In the genomic region with DNA sequence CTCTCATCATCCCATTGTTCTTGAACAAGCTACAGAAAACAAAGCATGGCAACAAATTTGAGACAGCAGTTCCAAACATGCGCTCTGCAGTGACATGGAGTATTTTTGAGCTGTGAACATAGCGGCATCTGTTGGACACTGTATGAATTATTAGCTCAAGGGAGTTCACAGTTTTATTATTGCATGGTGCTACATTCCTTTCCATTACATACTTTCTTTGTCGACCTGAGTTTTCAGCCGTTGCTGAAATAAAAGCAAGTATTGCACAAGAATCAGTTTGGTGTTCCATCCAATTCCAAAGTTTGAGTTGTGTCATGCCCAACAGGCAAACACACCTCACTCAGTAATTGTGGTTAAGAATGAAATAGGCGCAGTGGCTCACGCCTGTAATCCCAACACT, we compare ENCODE assay signal across 1 cellular context.
TF ChIP-seq lines count a peak whose summit lies in the region.

No MANE protein-coding gene starts in this region.

TF ChIP-seq in K562, 482 proteins besides CTCF, POLR2A, EP300 and RAD21 (continued from another document):
- no peak for TF ChIP-seq POLR2AphosphoS5 (IDR thresholded peaks at IDR 0.05; ENCODE audit: control insufficient read depth, insufficient read depth, low read depth, low read length)
- TF ChIP-seq L3MBTL2 (IDR thresholded peaks at IDR 0.05): peak; percentile 40; the same call in 1 of the 2 replicates
- TF ChIP-seq HDAC3 (IDR thresholded peaks at IDR 0.05; ENCODE audit: borderline replicate concordance, partially characterized antibody): no peak
- TF ChIP-seq POLR2H (tag; IDR thresholded peaks at IDR 0.05; ENCODE audit: low read depth): no peak
- no peak for TF ChIP-seq PRMT5 (CRISPR knock-in tag; IDR thresholded peaks at IDR 0.05)
- TF ChIP-seq SREBF1 (IDR thresholded peaks at IDR 0.05; ENCODE audit: borderline replicate concordance, low read depth, low read length): no peak
- peak; percentile 52; the same call in 1 of the 2 replicates for TF ChIP-seq NFE2 (IDR thresholded peaks at IDR 0.05; ENCODE audit: low read depth)
- no peak for TF ChIP-seq ZC3H8 (IDR thresholded peaks at IDR 0.05)
- TF ChIP-seq, protein P1, sequence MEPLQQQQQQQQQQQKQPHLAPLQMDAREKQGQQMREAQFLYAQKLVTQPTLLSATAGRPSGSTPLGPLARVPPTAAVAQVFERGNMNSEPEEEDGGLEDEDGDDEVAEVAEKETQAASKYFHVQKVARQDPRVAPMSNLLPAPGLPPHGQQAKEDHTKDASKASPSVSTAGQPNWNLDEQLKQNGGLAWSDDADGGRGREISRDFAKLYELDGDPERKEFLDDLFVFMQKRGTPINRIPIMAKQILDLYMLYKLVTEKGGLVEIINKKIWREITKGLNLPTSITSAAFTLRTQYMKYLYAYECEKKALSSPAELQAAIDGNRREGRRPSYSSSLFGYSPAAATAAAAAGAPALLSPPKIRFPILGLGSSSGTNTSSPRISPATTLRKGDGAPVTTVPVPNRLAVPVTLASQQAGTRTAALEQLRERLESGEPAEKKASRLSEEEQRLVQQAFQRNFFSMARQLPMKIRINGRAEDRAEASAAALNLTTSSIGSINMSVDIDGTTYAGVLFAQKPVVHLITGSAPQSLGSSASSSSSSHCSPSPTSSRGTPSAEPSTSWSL (CRISPR knock-in tag; IDR thresholded peaks at IDR 0.05; ENCODE audit: borderline replicate concordance): no peak
- no peak for TF ChIP-seq ZNF41 (CRISPR knock-in tag; conservative IDR thresholded peaks at IDR 0.05)
- TF ChIP-seq E2F6 (IDR thresholded peaks at IDR 0.05; ENCODE audit: borderline replicate concordance in 1 of 2, extremely low read depth in 1 of 2, insufficient read depth in 1 of 2, insufficient read length in 1 of 2, low read depth in 1 of 2, low read length in 1 of 2, poor library complexity in 1 of 2, severe bottlenecking in 1 of 2): no peak
- no peak for TF ChIP-seq ZNF583 (CRISPR knock-in tag; IDR thresholded peaks at IDR 0.05)
